ENCODE assay signal across 1 cellular context in the genomic region with DNA sequence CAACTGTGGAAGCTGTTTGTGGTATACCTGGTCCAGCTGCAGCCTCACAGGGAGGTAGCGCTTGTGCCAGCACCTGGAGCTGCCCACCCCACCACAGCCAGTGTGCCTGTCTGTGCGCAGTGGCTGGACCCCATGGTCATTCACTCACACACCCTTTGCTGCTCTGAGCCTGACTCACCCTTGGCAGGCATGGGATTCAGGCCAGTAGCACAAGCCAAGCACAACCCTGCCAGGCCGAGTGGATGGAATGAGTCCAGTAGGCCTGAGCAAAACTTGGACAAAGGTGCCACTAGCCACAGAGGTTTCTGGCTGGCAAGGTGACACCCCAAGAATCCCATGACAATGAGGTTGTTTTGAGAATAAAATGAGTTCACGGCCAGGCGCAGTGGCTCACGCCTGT.
TF ChIP-seq lines count a peak whose summit lies in the region.

No MANE protein-coding gene starts in this region.

TF ChIP-seq in SK-N-SH treated with all-trans-retinoic acid at 6 μM for 48 hours, 23 proteins besides CTCF, POLR2A, EP300 and RAD21 (continued from another document):
- TF ChIP-seq, protein P1, sequence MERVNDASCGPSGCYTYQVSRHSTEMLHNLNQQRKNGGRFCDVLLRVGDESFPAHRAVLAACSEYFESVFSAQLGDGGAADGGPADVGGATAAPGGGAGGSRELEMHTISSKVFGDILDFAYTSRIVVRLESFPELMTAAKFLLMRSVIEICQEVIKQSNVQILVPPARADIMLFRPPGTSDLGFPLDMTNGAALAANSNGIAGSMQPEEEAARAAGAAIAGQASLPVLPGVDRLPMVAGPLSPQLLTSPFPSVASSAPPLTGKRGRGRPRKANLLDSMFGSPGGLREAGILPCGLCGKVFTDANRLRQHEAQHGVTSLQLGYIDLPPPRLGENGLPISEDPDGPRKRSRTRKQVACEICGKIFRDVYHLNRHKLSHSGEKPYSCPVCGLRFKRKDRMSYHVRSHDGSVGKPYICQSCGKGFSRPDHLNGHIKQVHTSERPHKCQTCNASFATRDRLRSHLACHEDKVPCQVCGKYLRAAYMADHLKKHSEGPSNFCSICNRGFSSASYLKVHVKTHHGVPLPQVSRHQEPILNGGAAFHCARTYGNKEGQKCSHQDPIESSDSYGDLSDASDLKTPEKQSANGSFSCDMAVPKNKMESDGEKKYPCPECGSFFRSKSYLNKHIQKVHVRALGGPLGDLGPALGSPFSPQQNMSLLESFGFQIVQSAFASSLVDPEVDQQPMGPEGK (CRISPR knock-in tag; IDR thresholded peaks at IDR 0.05; ENCODE audit: borderline replicate concordance) = no peak
